ENCODE assay signal across 8 cellular contexts in genomic region chr5:64635056-64635686, GRCh38. TPM values are rescaled to one million over a fixed set of nuclear protein-coding genes. Genes with fewer than 3 reads are reported as not detected.
DNase-seq lines count a peak whose midpoint lies in the region; ATAC-seq and TF ChIP-seq lines count a peak whose summit lies in the region.

No MANE protein-coding gene starts in this region.

- H3K4me3 Mint-ChIP-seq in brain, result no peak overlapping the region
- H3K4me3 Mint-ChIP-seq in stimulated activated naive CD8-positive, alpha-beta T cell treated with anti-CD3 and anti-CD28 coated beads, Interleukin-15, amount 100 ng/mL, for 72 hours, result no peak overlapping the region

- WGBS in liver, result 0% methylated on average over 1 of the region's 1 CpG

- DNase-seq in NCI-H2081 (lab: John Stamatoyannopoulos, UW) (peak; percentile 12 to 24), NCI-H2081 treated with DMSO at 0.1 percent for 48 hours (lab: John Stamatoyannopoulos, UW) (no peak), Kasumi-1 (lab: John Stamatoyannopoulos, UW) (peak; percentile 71 to 73), T-helper 9 cell (no peak)
- DNase-seq in stimulated activated naive CD8-positive, alpha-beta T cell treated with anti-CD3 and anti-CD28 coated beads, Interleukin-15, amount 100 ng/mL, for 72 hours, result no peak

- peaks cover 18% of the 10 kb centered on the region for H3K27me3 Mint-ChIP-seq in brain
- peaks cover 27% of the 10 kb centered on the region for H3K27me3 Mint-ChIP-seq in stimulated activated naive CD8-positive, alpha-beta T cell treated with anti-CD3 and anti-CD28 coated beads, Interleukin-15, amount 100 ng/mL, for 72 hours

- H3K4me3 ChIP-seq in liver (ENCODE audit: low read depth in 1 of 3, low read length in 3 of 3), result no peak overlapping the region

- no peaks in the 10 kb centered on the region for H3K9me3 ChIP-seq in liver (ENCODE audit: control insufficient read depth in 4 of 4, low read length in 3 of 4)

- H3K36me3 Mint-ChIP-seq in brain, result no peaks in the 10 kb centered on the region

- no peaks in the 10 kb centered on the region for H3K36me3 ChIP-seq in liver (ENCODE audit: control insufficient read depth in 4 of 4, insufficient read depth in 3 of 4, low read depth in 1 of 4, low read length in 3 of 4)

- H3K4me1 ChIP-seq in liver (ENCODE audit: control insufficient read depth in 4 of 4, insufficient read depth in 4 of 4, low read length in 3 of 4), result no peaks in the 10 kb centered on the region

- H3K9me3 Mint-ChIP-seq in brain, result no peaks in the 10 kb centered on the region
- no peaks in the 10 kb centered on the region for H3K9me3 Mint-ChIP-seq in stimulated activated naive CD8-positive, alpha-beta T cell treated with anti-CD3 and anti-CD28 coated beads, Interleukin-15, amount 100 ng/mL, for 72 hours

- TF ChIP-seq RAD21 in liver (IDR thresholded peaks at IDR 0.05), result peak; percentile 89 to 92

- TF ChIP-seq CTCF in brain (conservative IDR thresholded peaks at IDR 0.05), result peak; percentile 90 to 91
- TF ChIP-seq CTCF in liver (IDR thresholded peaks at IDR 0.05; ENCODE audit: low read depth, low read length, missing input control), result peak; percentile 75

- no peak overlapping the region for H3K27ac Mint-ChIP-seq in brain
- H3K27ac Mint-ChIP-seq in stimulated activated naive CD8-positive, alpha-beta T cell treated with anti-CD3 and anti-CD28 coated beads, Interleukin-15, amount 100 ng/mL, for 72 hours, result no peak overlapping the region

- H3K9ac ChIP-seq in liver (ENCODE audit: low read depth in 1 of 2, low read length in 2 of 2), result no peak overlapping the region

- no peak overlapping the region for H3K27ac ChIP-seq in liver (ENCODE audit: low read depth in 1 of 2, low read length in 2 of 2)

- ATAC-seq in GM18873 (IDR thresholded peaks at IDR 0.05; ENCODE audit: low FRiP score, unreplicated experiment), result no peak
- ATAC-seq in stimulated activated naive CD8-positive, alpha-beta T cell treated with anti-CD3 and anti-CD28 coated beads, Interleukin-15, amount 100 ng/mL, for 72 hours, result no peak

- peaks cover 0 to 7% (median 0%) of the 10 kb centered on the region in 4 donors for H3K27me3 ChIP-seq in liver (ENCODE audit: control insufficient read depth in 4 of 4, insufficient read depth in 4 of 4, low read length in 3 of 4)

- H3K4me1 Mint-ChIP-seq in brain, result no peaks in the 10 kb centered on the region
- peaks cover 7% of the 10 kb centered on the region for H3K4me1 Mint-ChIP-seq in stimulated activated naive CD8-positive, alpha-beta T cell treated with anti-CD3 and anti-CD28 coated beads, Interleukin-15, amount 100 ng/mL, for 72 hours

TF ChIP-seq in liver, 16 proteins besides CTCF, POLR2A, EP300 and RAD21:
- TF ChIP-seq ATF3 (IDR thresholded peaks at IDR 0.05) (no peak), JUND (IDR thresholded peaks at IDR 0.05) (peak in 1 of 2 donors; percentile 7)
TF ChIP-seq in liver: peak in this region for 1.

RNA-seq across cellular contexts. Expression of gene SHISAL2B, which starts 55.1 kb away (rescaled TPM):
- polyA plus RNA-seq in brain (ENCODE audit: insufficient read depth, low read depth, low replicate concordance), result not detected
- not detected for total RNA-seq in liver
- not detected for polyA plus RNA-seq in liver

Comparison
In these comparisons a context has a peak if more than half of its experiments do, and no peak if none do; other contexts are left out.
1. DNase-seq: peak in NCI-H2081 (2 of 2) and Kasumi-1 (2 of 2); none in NCI-H2081 treated with DMSO at 0.1 percent for 48 hours (single experiment), stimulated activated naive CD8-positive, alpha-beta T cell treated with anti-CD3 and anti-CD28 coated beads, Interleukin-15, amount 100 ng/mL, for 72 hours (0 of 2) and T-helper 9 cell (single experiment).